In the genomic region with DNA sequence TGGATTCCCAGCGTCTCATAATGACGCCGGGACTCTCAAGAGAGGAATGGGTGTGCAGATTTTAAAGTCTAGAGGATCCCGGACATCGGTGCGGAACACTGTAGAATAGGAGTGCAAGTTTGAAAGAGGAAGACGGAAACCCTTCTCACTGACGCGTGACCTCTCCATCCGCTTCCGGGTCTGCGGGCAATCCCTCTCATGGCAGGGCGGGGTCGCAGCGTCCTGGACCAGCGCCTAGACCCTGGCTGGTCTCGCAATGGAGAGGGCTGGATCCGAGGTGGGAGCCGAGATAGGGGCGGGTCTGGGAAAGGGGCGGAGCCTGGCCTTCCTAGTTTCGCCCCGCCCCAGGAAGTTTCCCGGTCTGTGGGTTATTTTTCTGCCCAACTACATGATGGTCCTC, we compare ENCODE assay signal across 11 cellular contexts. TPM values are rescaled to one million over a fixed set of nuclear protein-coding genes. Genes with fewer than 3 reads are reported as not detected.
DNase-seq lines count a peak whose midpoint lies in the region; ATAC-seq and TF ChIP-seq lines count a peak whose summit lies in the region.
"Had no signal": no experiment of that assay in that cellular context is flagged by ENCODE, and none has a peak within 500 bp of the region (broad histone marks: within the 10 kb centered on the region; RNA-seq: fewer than 3 reads in every experiment).

No MANE protein-coding gene starts in this region.

- H3K27me3 Mint-ChIP-seq in CD8-positive, alpha-beta T cell (ENCODE audit: low read depth) = peaks cover 26% of the 10 kb centered on the region

- H3K36me3 Mint-ChIP-seq in CD8-positive, alpha-beta T cell = peaks cover 27% of the 10 kb centered on the region

- H4K20me1 ChIP-seq in fibroblast of lung (ENCODE audit: control insufficient read depth, extremely low read depth, insufficient read depth, low read length) = no peaks in the 10 kb centered on the region
- H4K20me1 ChIP-seq in osteoblast (ENCODE audit: insufficient read depth, low read length) = no peaks in the 10 kb centered on the region
- H4K20me1 ChIP-seq in MM.1S (ENCODE audit: insufficient read depth, low read length) = no peaks in the 10 kb centered on the region

- H3K27ac Mint-ChIP-seq in CD8-positive, alpha-beta T cell = no peak overlapping the region
- H3K27ac Mint-ChIP-seq: nephron had no signal

- POLR2A ChIA-PET in CD8-positive, alpha-beta T cell (lab: Charles Lee) = no interaction called here

- H3K4me1 Mint-ChIP-seq in CD8-positive, alpha-beta T cell (ENCODE audit: low read depth) = peaks cover 13% of the 10 kb centered on the region

- H3K27me3 ChIP-seq in CD8-positive, alpha-beta T cell (ENCODE audit: insufficient read depth, low read length) = no peaks in the 10 kb centered on the region
- H3K27me3 ChIP-seq in NT2/D1 (ENCODE audit: insufficient read depth, insufficient read length) (no peaks in the 10 kb centered on the region), fibroblast of lung (ENCODE audit: control insufficient read depth, insufficient read depth, low read length) (no peaks in the 10 kb centered on the region), osteoblast (ENCODE audit: insufficient read depth, low read length) (no peaks in the 10 kb centered on the region), MM.1S (replicated peaks; ENCODE audit: insufficient read depth, low read length) (no peaks in the 10 kb centered on the region)

- peak overlapping the region; percentile 10 for H2AFZ ChIP-seq in fibroblast of lung (ENCODE audit: low read length)
- H2AFZ ChIP-seq in osteoblast (ENCODE audit: low read length) = peak overlapping the region; percentile 59
- H2AFZ ChIP-seq in MM.1S (ENCODE audit: low read length) = no peak overlapping the region

- no peak overlapping the region for H3K4me2 ChIP-seq in fibroblast of lung (ENCODE audit: extremely low read depth, insufficient read depth, low read length)
- no peak overlapping the region for H3K4me2 ChIP-seq in osteoblast (ENCODE audit: insufficient read depth, low read length)
- no peak overlapping the region for H3K4me2 ChIP-seq in MM.1S (ENCODE audit: low read depth, low read length)

- H3K9me3 ChIP-seq in CD8-positive, alpha-beta T cell (ENCODE audit: low read length) = no peaks in the 10 kb centered on the region
- peaks cover 11% of the 10 kb centered on the region; the same call in 1 of the 2 replicates for H3K9me3 ChIP-seq in NT2/D1 (ENCODE audit: insufficient read depth, low read length)
- H3K9me3 ChIP-seq in fibroblast of lung (ENCODE audit: control insufficient read depth, insufficient read depth, low read depth, low read length) = no peaks in the 10 kb centered on the region
- H3K9me3 ChIP-seq in osteoblast (ENCODE audit: low read depth, low read length) = no peaks in the 10 kb centered on the region
- H3K9me3 ChIP-seq in MM.1S (replicated peaks; ENCODE audit: insufficient read depth, low read length) = no peaks in the 10 kb centered on the region

- peak overlapping the region; percentile 74 for H3K4me3 Mint-ChIP-seq in CD8-positive, alpha-beta T cell
- H3K4me3 Mint-ChIP-seq: nephron had no signal

- no peak overlapping the region for H3K27ac ChIP-seq in CD8-positive, alpha-beta T cell (ENCODE audit: low read depth, low read length)
- no peak overlapping the region for H3K27ac ChIP-seq in fibroblast of lung (ENCODE audit: insufficient read depth, low read length)
- H3K27ac ChIP-seq in osteoblast (ENCODE audit: low read depth, low read length) = no peak overlapping the region
- no peak overlapping the region for H3K27ac ChIP-seq in MM.1S (ENCODE audit: low read length)
- H3K27ac ChIP-seq: HL-60 had no signal

- no peak for TF ChIP-seq CTCF in CD8-positive, alpha-beta T cell (IDR thresholded peaks at IDR 0.05)
- no peak for TF ChIP-seq CTCF in fibroblast of lung (conservative IDR thresholded peaks at IDR 0.05 in 1 of 2, IDR thresholded peaks at IDR 0.05 in 1 of 2; ENCODE audit: low read depth in 1 of 2, low read length in 2 of 2)
- no peak for TF ChIP-seq CTCF in osteoblast (IDR thresholded peaks at IDR 0.05; ENCODE audit: extremely low read depth, low read depth, low read length)
- no peak for TF ChIP-seq CTCF in MM.1S (IDR thresholded peaks at IDR 0.05; ENCODE audit: low read length)

- H3K79me2 ChIP-seq in fibroblast of lung (ENCODE audit: control insufficient read depth, insufficient read depth, low read length) (no peaks in the 10 kb centered on the region), osteoblast (ENCODE audit: insufficient read depth, low read length) (peaks cover 3% of the 10 kb centered on the region), MM.1S (ENCODE audit: low read length) (no peaks in the 10 kb centered on the region)

- H3K9ac ChIP-seq in NT2/D1 (ENCODE audit: insufficient read length, low read depth) (no peak overlapping the region), fibroblast of lung (ENCODE audit: insufficient read depth, low read length) (no peak overlapping the region), MM.1S (ENCODE audit: low read length) (no peak overlapping the region)

- CTCF ChIA-PET in CD8-positive, alpha-beta T cell (lab: Charles Lee) = no interaction called here

- H3K36me3 ChIP-seq in CD8-positive, alpha-beta T cell (ENCODE audit: insufficient read depth, low read length) = no peaks in the 10 kb centered on the region
- H3K36me3 ChIP-seq in NT2/D1 (ENCODE audit: insufficient read depth, insufficient read length, low read length) (no peaks in the 10 kb centered on the region), fibroblast of lung (ENCODE audit: control insufficient read depth, insufficient read depth, low read length) (no peaks in the 10 kb centered on the region), osteoblast (ENCODE audit: insufficient read depth, low read length) (no peaks in the 10 kb centered on the region), MM.1S (replicated peaks; ENCODE audit: insufficient read depth, low read length) (no peaks in the 10 kb centered on the region)

- H3F3A ChIP-seq in MM.1S (ENCODE audit: insufficient read depth, low read length) = no peaks in the 10 kb centered on the region

- DNase-seq in CD8-positive, alpha-beta T cell = peak in 1 of 7 experiments; percentile 24
- DNase-seq in NT2/D1 (ENCODE audit: low read depth, low spot score) (peak; percentile 6), fibroblast of lung (ENCODE audit: low read depth in 2 of 2) (peak in 1 of 2 donors; percentile 69), osteoblast (ENCODE audit: insufficient read length, low spot score, missing footprints) (no peak), SHP77 treated with DMSO at 0.1 percent for 48 hours (lab: John Stamatoyannopoulos, UW) (no peak), NCI-H187 (lab: John Stamatoyannopoulos, UW) (no peak), MM.1S (no peak)
- DNase-seq: activated CD4-positive, CD25-positive, alpha-beta regulatory T cell treated with anti-CD3 and anti-CD28 coated beads, Interleukin-2, amount 50 U/mL, for 72 hours had no signal

- ATAC-seq in CD8-positive, alpha-beta T cell = no peak
- ATAC-seq in HG02610 (IDR thresholded peaks at IDR 0.05; ENCODE audit: unreplicated experiment) = no peak

- H3K4me1 ChIP-seq in CD8-positive, alpha-beta T cell (ENCODE audit: insufficient read depth, low read length) = no peaks in the 10 kb centered on the region
- H3K4me1 ChIP-seq in NT2/D1 (ENCODE audit: insufficient read depth, insufficient read length) (peaks cover 3% of the 10 kb centered on the region), fibroblast of lung (ENCODE audit: control insufficient read depth, extremely low read depth, insufficient read depth, low read length) (no peaks in the 10 kb centered on the region), osteoblast (ENCODE audit: insufficient read depth, low read length) (no peaks in the 10 kb centered on the region), MM.1S (ENCODE audit: low read length) (no peaks in the 10 kb centered on the region)

- no peaks in the 10 kb centered on the region for H3K9me2 ChIP-seq in MM.1S (replicated peaks; ENCODE audit: insufficient read depth, low read length)

- peaks cover 27% of the 10 kb centered on the region for H3K9me3 Mint-ChIP-seq in CD8-positive, alpha-beta T cell

- intact Hi-C loops in CD8-positive, alpha-beta T cell (cut with DNase I, micrococcal nuclease) = no loop called here

- peak overlapping the region; percentile 37 for H3K4me3 ChIP-seq in CD8-positive, alpha-beta T cell (ENCODE audit: low read depth, low read length)
- H3K4me3 ChIP-seq in NT2/D1 (ENCODE audit: insufficient read length, low read depth) = no peak overlapping the region
- H3K4me3 ChIP-seq in fibroblast of lung (replicated peaks in 1 of 4; ENCODE audit: control extremely low read depth in 1 of 4, insufficient read depth in 1 of 4, low read depth in 3 of 4, low read length in 4 of 4) = peak overlapping the region in 2 of 4 experiments; percentile 33 to 34
- peak overlapping the region; percentile 16 for H3K4me3 ChIP-seq in osteoblast (ENCODE audit: insufficient read depth, low read length)
- H3K4me3 ChIP-seq in MM.1S (ENCODE audit: low read length) = no peak overlapping the region

RNA-seq across cellular contexts. Expression of gene ZNF845, which starts 4.6 kb away (rescaled TPM):
- total RNA-seq in CD8-positive, alpha-beta T cell = 10 to 100 TPM; 10.9 to 11.7 TPM
- total RNA-seq in fibroblast of lung = 9.7 and 9.8 TPM in 2 replicates
- 3.1 and 4.2 TPM in 2 replicates for polyA plus RNA-seq in fibroblast of lung
- 2.4 and 3.1 TPM in 2 replicates for polyA plus RNA-seq in fibroblast of lung (2012)
- polyA minus RNA-seq in fibroblast of lung (ENCODE audit: low replicate concordance) = 0.86 TPM in 1 of 2 replicates, not detected in the other
- total RNA-seq in osteoblast = 7.7 and 8.7 TPM in 2 replicates

RNA-seq across cellular contexts. Expression of gene ZNF525, which starts 36.5 kb away (rescaled TPM):
- total RNA-seq in CD8-positive, alpha-beta T cell = 10 to 100 TPM; 25.6 to 26.4 TPM
- total RNA-seq in fibroblast of lung (6.8 and 7.4 TPM in 2 replicates), osteoblast (6.8 and 8.0 TPM in 2 replicates)
- polyA plus RNA-seq in fibroblast of lung = 1.8 and 4.8 TPM in 2 replicates
- 1.1 and 4.4 TPM in 2 replicates for polyA plus RNA-seq in fibroblast of lung (2012)
- 0.48 and 0.98 TPM in 2 replicates for polyA minus RNA-seq in fibroblast of lung (ENCODE audit: low replicate concordance)

Comparison
In these comparisons a context has a peak if more than half of its experiments do, and no peak if none do; other contexts are left out.
1. H3K4me3 ChIP-seq: peak in CD8-positive, alpha-beta T cell (single experiment) and osteoblast (single experiment); none in NT2/D1 (single experiment) and MM.1S (single experiment).